Comparison of ENCODE assay signal across 1 cellular context in the genomic region with DNA sequence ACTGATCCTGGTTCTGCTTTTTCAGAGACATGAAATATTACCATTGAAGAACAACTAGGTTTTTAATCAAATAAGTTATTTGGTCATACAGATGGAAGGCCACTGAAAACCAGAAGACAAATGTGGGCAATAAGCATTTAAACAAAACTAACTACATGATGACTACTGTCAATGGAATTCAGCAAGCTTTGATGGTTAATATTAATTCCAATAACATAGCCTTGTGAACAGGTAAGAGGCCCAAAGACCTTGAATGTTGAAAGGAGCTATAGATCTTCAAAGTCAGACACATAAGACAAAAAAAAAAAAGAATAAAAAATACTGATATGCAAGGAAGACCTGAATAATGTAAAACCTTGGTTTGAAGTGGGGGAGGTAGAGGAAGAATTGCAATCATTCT.
TF ChIP-seq lines count a peak whose summit lies in the region.

No MANE protein-coding gene starts in this region.

TF ChIP-seq in SK-N-SH treated with all-trans-retinoic acid at 6 μM for 48 hours, 23 proteins besides CTCF, POLR2A, EP300 and RAD21 (continued from another document):
- TF ChIP-seq, protein P1, sequence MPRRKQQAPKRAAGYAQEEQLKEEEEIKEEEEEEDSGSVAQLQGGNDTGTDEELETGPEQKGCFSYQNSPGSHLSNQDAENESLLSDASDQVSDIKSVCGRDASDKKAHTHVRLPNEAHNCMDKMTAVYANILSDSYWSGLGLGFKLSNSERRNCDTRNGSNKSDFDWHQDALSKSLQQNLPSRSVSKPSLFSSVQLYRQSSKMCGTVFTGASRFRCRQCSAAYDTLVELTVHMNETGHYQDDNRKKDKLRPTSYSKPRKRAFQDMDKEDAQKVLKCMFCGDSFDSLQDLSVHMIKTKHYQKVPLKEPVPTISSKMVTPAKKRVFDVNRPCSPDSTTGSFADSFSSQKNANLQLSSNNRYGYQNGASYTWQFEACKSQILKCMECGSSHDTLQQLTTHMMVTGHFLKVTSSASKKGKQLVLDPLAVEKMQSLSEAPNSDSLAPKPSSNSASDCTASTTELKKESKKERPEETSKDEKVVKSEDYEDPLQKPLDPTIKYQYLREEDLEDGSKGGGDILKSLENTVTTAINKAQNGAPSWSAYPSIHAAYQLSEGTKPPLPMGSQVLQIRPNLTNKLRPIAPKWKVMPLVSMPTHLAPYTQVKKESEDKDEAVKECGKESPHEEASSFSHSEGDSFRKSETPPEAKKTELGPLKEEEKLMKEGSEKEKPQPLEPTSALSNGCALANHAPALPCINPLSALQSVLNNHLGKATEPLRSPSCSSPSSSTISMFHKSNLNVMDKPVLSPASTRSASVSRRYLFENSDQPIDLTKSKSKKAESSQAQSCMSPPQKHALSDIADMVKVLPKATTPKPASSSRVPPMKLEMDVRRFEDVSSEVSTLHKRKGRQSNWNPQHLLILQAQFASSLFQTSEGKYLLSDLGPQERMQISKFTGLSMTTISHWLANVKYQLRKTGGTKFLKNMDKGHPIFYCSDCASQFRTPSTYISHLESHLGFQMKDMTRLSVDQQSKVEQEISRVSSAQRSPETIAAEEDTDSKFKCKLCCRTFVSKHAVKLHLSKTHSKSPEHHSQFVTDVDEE (CRISPR knock-in tag; IDR thresholded peaks at IDR 0.05) = no peak
- no peak for TF ChIP-seq ZNF8 (CRISPR knock-in tag; IDR thresholded peaks at IDR 0.05)
- no peak for TF ChIP-seq TOX (CRISPR knock-in tag; IDR thresholded peaks at IDR 0.05; ENCODE audit: borderline replicate concordance)
- no peak for TF ChIP-seq CSDC2 (CRISPR knock-in tag; IDR thresholded peaks at IDR 0.05)
